1 cellular context compared by ENCODE assay signal in the genomic region with DNA sequence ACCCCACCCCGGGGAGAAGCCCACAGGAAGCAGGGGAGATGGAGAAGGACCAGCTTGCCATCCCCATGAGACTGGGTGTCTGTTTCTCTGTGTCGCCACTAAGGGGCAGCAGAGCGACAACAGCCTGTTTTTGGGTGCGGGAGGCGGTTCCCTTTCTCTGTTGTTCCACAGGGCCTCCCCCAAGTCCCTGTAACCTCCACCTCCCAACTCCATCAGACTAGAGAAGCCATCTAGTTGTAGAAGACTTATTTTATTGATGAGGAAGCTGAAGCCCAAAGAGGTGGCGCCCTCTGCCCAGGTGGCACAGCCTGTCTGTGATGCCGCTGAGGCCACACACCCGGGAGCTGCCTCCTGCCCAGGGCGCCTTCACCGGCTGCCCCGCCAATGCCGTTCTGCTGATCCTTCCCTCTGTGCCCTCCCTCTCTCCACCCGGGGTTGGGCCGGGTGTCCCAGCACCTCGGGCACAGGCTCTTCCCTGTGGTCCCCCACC.
A peak's percentile ranks its signal among the peaks of the same experiment; 100 is the strongest.
TF ChIP-seq lines count a peak whose summit lies in the region.

No MANE protein-coding gene starts in this region.

TF ChIP-seq in H1, 55 proteins besides CTCF, POLR2A, EP300 and RAD21:
- TF ChIP-seq KDM5A (IDR thresholded peaks at IDR 0.05; ENCODE audit: low read length) (no peak), CREB1 (IDR thresholded peaks at IDR 0.05) (0 out of 2 replicates have a peak, but pooled peaks have one; percentile 12)
- TF ChIP-seq, protein P1, sequence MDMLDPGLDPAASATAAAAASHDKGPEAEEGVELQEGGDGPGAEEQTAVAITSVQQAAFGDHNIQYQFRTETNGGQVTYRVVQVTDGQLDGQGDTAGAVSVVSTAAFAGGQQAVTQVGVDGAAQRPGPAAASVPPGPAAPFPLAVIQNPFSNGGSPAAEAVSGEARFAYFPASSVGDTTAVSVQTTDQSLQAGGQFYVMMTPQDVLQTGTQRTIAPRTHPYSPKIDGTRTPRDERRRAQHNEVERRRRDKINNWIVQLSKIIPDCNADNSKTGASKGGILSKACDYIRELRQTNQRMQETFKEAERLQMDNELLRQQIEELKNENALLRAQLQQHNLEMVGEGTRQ (IDR thresholded peaks at IDR 0.05; ENCODE audit: low read length) = no peak
